24 cellular contexts compared by ENCODE assay signal in the genomic region with DNA sequence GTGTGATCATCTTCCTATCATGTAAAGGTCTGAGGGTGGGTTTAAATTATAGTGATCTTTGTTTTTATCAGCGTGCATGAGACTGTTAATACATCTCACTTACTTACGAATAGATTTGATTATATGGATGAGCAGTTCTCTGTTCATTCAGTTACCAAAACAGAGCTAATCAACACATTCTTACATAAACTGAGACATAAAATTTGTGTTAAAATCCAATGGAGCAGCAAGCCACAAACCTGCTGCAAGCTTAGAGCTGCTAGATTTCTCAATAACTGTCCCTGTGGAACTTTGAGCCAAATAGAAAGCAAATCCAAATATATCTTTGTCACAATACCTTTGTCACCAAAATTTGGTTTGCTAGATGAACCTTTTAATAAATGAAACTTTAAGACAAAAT.
"Had no signal": no experiment of that assay in that cellular context is flagged by ENCODE, and none has a peak within 500 bp of the region (broad histone marks: within the 10 kb centered on the region; RNA-seq: fewer than 3 reads in every experiment).

No MANE protein-coding gene starts in this region.

- FAIRE-seq: astrocyte, endothelial cell of umbilical vein, pancreas, urothelium cell line had no signal

- H3K27ac Mint-ChIP-seq: activated naive CD4-positive, alpha-beta T cell treated with anti-CD3 and anti-CD28 coated beads, Interleukin-2, amount 10 ng/mL, durations not matched to agents 7 days and 5 days; activated naive CD8-positive, alpha-beta T cell treated with anti-CD3 and anti-CD28 coated beads, Interleukin-2, amount 10 ng/mL, durations not matched to agents 7 days and 5 days; T-cell had no signal

- ATAC-seq: heart right ventricle, left cardiac atrium, left ventricle myocardium superior, pancreas, psoas muscle, T-cell had no signal

- H3K4me3 Mint-ChIP-seq: activated naive CD4-positive, alpha-beta T cell treated with anti-CD3 and anti-CD28 coated beads, Interleukin-2, amount 10 ng/mL, durations not matched to agents 7 days and 5 days; activated naive CD8-positive, alpha-beta T cell treated with anti-CD3 and anti-CD28 coated beads, Interleukin-2, amount 10 ng/mL, durations not matched to agents 7 days and 5 days; nephron; T-cell had no signal

- DNase-seq: activated CD4-positive, alpha-beta T cell treated with anti-CD3 and anti-CD28 coated beads for 4 hours; activated CD4-positive, alpha-beta T cell treated with anti-CD3 and anti-CD28 coated beads, Interleukin-2, amount 50 U/mL, for 48 hours; activated CD8-positive, alpha-beta memory T cell treated with anti-CD3 and anti-CD28 coated beads for 24 hours; activated gamma-delta T cell; activated naive CD4-positive, alpha-beta T cell treated with anti-CD3 and anti-CD28 coated beads, Interleukin-2, amount 10 ng/mL, durations not matched to agents 7 days and 5 days; activated naive CD8-positive, alpha-beta T cell treated with anti-CD3 and anti-CD28 coated beads, Interleukin-2, amount 10 ng/mL, durations not matched to agents 7 days and 5 days; amniotic stem cell; caudate nucleus; foreskin keratinocyte; heart right ventricle; left cardiac atrium; left ventricle myocardium superior; pancreas; psoas muscle; stimulated activated CD4-positive, alpha-beta T cell treated with anti-CD3 and anti-CD28 coated beads, Interleukin-15, amount 100 ng/mL, for 24 hours; stimulated activated CD4-positive, alpha-beta T cell treated with anti-CD3 and anti-CD28 coated beads, Interleukin-2, amount 100 ng/mL, for 24 hours; stimulated activated naive CD4-positive, alpha-beta T cell treated with Interleukin-2 at 50 U/mL for 16 hours; T-cell; testis; transverse colon had no signal

- H3K27me3 Mint-ChIP-seq: activated naive CD4-positive, alpha-beta T cell treated with anti-CD3 and anti-CD28 coated beads, Interleukin-2, amount 10 ng/mL, durations not matched to agents 7 days and 5 days had no signal

- H3K4me1 Mint-ChIP-seq: activated naive CD4-positive, alpha-beta T cell treated with anti-CD3 and anti-CD28 coated beads, Interleukin-2, amount 10 ng/mL, durations not matched to agents 7 days and 5 days; activated naive CD8-positive, alpha-beta T cell treated with anti-CD3 and anti-CD28 coated beads, Interleukin-2, amount 10 ng/mL, durations not matched to agents 7 days and 5 days; nephron; T-cell had no signal

- H3K9me3 Mint-ChIP-seq: activated naive CD4-positive, alpha-beta T cell treated with anti-CD3 and anti-CD28 coated beads, Interleukin-2, amount 10 ng/mL, durations not matched to agents 7 days and 5 days; activated naive CD8-positive, alpha-beta T cell treated with anti-CD3 and anti-CD28 coated beads, Interleukin-2, amount 10 ng/mL, durations not matched to agents 7 days and 5 days; nephron; T-cell had no signal

- H3K36me3 Mint-ChIP-seq: activated naive CD4-positive, alpha-beta T cell treated with anti-CD3 and anti-CD28 coated beads, Interleukin-2, amount 10 ng/mL, durations not matched to agents 7 days and 5 days; activated naive CD8-positive, alpha-beta T cell treated with anti-CD3 and anti-CD28 coated beads, Interleukin-2, amount 10 ng/mL, durations not matched to agents 7 days and 5 days; T-cell had no signal
